ENCODE assay signal across 1 cellular context in genomic region chr7:18386590-18386989, GRCh38.
TF ChIP-seq lines count a peak whose summit lies in the region.

No MANE protein-coding gene starts in this region.

TF ChIP-seq in GM23338, 12 proteins besides CTCF, POLR2A, EP300 and RAD21 (continued from another document):
- TF ChIP-seq CREB1 (CRISPR knock-in tag; IDR thresholded peaks at IDR 0.05; ENCODE audit: low read depth) = no peak
- TF ChIP-seq, protein P1, sequence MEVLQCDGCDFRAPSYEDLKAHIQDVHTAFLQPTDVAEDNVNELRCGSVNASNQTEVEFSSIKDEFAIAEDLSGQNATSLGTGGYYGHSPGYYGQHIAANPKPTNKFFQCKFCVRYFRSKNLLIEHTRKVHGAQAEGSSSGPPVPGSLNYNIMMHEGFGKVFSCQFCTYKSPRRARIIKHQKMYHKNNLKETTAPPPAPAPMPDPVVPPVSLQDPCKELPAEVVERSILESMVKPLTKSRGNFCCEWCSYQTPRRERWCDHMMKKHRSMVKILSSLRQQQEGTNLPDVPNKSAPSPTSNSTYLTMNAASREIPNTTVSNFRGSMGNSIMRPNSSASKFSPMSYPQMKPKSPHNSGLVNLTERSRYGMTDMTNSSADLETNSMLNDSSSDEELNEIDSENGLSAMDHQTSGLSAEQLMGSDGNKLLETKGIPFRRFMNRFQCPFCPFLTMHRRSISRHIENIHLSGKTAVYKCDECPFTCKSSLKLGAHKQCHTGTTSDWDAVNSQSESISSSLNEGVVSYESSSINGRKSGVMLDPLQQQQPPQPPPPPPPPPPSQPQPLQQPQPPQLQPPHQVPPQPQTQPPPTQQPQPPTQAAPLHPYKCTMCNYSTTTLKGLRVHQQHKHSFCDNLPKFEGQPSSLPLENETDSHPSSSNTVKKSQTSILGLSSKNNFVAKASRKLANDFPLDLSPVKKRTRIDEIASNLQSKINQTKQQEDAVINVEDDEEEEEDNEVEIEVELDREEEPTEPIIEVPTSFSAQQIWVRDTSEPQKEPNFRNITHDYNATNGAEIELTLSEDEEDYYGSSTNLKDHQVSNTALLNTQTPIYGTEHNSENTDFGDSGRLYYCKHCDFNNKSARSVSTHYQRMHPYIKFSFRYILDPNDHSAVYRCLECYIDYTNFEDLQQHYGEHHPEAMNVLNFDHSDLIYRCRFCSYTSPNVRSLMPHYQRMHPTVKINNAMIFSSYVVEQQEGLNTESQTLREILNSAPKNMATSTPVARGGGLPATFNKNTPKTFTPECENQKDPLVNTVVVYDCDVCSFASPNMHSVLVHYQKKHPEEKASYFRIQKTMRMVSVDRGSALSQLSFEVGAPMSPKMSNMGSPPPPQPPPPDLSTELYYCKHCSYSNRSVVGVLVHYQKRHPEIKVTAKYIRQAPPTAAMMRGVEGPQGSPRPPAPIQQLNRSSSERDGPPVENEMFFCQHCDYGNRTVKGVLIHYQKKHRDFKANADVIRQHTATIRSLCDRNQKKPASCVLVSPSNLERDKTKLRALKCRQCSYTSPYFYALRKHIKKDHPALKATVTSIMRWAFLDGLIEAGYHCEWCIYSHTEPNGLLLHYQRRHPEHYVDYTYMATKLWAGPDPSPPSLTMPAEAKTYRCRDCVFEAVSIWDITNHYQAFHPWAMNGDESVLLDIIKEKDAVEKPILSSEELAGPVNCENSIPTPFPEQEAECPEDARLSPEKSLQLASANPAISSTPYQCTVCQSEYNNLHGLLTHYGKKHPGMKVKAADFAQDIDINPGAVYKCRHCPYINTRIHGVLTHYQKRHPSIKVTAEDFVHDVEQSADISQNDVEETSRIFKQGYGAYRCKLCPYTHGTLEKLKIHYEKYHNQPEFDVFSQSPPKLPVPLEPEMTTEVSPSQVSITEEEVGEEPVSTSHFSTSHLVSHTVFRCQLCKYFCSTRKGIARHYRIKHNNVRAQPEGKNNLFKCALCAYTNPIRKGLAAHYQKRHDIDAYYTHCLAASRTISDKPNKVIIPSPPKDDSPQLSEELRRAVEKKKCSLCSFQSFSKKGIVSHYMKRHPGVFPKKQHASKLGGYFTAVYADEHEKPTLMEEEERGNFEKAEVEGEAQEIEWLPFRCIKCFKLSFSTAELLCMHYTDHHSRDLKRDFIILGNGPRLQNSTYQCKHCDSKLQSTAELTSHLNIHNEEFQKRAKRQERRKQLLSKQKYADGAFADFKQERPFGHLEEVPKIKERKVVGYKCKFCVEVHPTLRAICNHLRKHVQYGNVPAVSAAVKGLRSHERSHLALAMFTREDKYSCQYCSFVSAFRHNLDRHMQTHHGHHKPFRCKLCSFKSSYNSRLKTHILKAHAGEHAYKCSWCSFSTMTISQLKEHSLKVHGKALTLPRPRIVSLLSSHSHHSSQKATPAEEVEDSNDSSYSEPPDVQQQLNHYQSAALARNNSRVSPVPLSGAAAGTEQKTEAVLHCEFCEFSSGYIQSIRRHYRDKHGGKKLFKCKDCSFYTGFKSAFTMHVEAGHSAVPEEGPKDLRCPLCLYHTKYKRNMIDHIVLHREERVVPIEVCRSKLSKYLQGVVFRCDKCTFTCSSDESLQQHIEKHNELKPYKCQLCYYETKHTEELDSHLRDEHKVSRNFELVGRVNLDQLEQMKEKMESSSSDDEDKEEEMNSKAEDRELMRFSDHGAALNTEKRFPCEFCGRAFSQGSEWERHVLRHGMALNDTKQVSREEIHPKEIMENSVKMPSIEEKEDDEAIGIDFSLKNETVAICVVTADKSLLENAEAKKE (CRISPR knock-in tag; IDR thresholded peaks at IDR 0.05) = no peak
- TF ChIP-seq ZNF114 (CRISPR knock-in tag; IDR thresholded peaks at IDR 0.05) = no peak
- no peak for TF ChIP-seq POLR2AphosphoS5 (IDR thresholded peaks at IDR 0.05; ENCODE audit: low read depth)
- no peak for TF ChIP-seq EZH2phosphoT487 (IDR thresholded peaks at IDR 0.05; ENCODE audit: unreplicated experiment)
- TF ChIP-seq JUNB (IDR thresholded peaks at IDR 0.05; ENCODE audit: unreplicated experiment) = no peak
- TF ChIP-seq STAT1 (IDR thresholded peaks at IDR 0.05; ENCODE audit: unreplicated experiment) = no peak
